Comparison of ENCODE assay signal across 2 cellular contexts in genomic region chr1:74732071-74732946, GRCh38.
A peak's percentile ranks its signal among the peaks of the same experiment; 100 is the strongest.
TF ChIP-seq lines count a peak whose summit lies in the region.

No MANE protein-coding gene starts in this region.

TF ChIP-seq in H1, 55 proteins besides CTCF, POLR2A, EP300 and RAD21:
- TF ChIP-seq TCF12 (IDR thresholded peaks at IDR 0.05; ENCODE audit: low read depth, low read length) = 0 out of 2 replicates have a peak, but pooled peaks have one; percentile 20

TF ChIP-seq in HepG2, 621 proteins besides CTCF, POLR2A, EP300 and RAD21:
- TF ChIP-seq ZNF512B (CRISPR knock-in tag; IDR thresholded peaks at IDR 0.05; ENCODE audit: borderline replicate concordance) (0 out of 2 replicates have a peak, but pooled peaks have one; percentile 39), ZNF792 (CRISPR knock-in tag; IDR thresholded peaks at IDR 0.05) (0 out of 2 replicates have a peak, but pooled peaks have one; percentile 1), SIN3A (IDR thresholded peaks at IDR 0.05; ENCODE audit: borderline replicate concordance, low read depth, low read length) (0 out of 2 replicates have a peak, but pooled peaks have one; percentile 37), RNF219 (CRISPR knock-in tag; IDR thresholded peaks at IDR 0.05) (0 out of 2 replicates have a peak, but pooled peaks have one; percentile 16), ZNF430 (CRISPR knock-in tag; IDR thresholded peaks at IDR 0.05) (peak; percentile 3)
